Comparison of ENCODE assay signal across 8 cellular contexts in genomic region chr1:26788836-26789611, GRCh38. TPM values are rescaled to one million over a fixed set of nuclear protein-coding genes. Genes with fewer than 3 reads are reported as not detected.
DNase-seq lines count a peak whose midpoint lies in the region; FAIRE-seq and TF ChIP-seq lines count a peak whose summit lies in the region.

No MANE protein-coding gene starts in this region.

- H3K9me3 Mint-ChIP-seq in astrocyte (ENCODE audit: unreplicated experiment), result no peaks in the 10 kb centered on the region

- peaks cover 41% of the 10 kb centered on the region for H3K4me1 Mint-ChIP-seq in astrocyte (ENCODE audit: low read depth, unreplicated experiment)

- TF ChIP-seq CTCF in astrocyte (IDR thresholded peaks at IDR 0.05; ENCODE audit: insufficient read depth, low read depth, low read length) (peak; percentile 89), vagina (IDR thresholded peaks at IDR 0.05) (peak; percentile 91 to 98 (median 93))

- no peaks in the 10 kb centered on the region for H3K79me2 ChIP-seq in ACC112 (ENCODE audit: control insufficient read depth, insufficient read depth, low read length, unreplicated experiment)
- H3K79me2 ChIP-seq in astrocyte (ENCODE audit: insufficient read depth, low read length), result peaks cover 4% of the 10 kb centered on the region

- H3K4me1 ChIP-seq in ACC112 (ENCODE audit: control insufficient read depth, insufficient read depth, low read length, unreplicated experiment) (peaks cover 35% of the 10 kb centered on the region), astrocyte (ENCODE audit: insufficient read depth, low read length) (peaks cover 50% of the 10 kb centered on the region), vagina (peaks cover 38% of the 10 kb centered on the region)

- H3K36me3 ChIP-seq in ACC112 (ENCODE audit: insufficient read depth, low read length), result no peaks in the 10 kb centered on the region
- no peaks in the 10 kb centered on the region for H3K36me3 ChIP-seq in astrocyte (ENCODE audit: insufficient read depth, low read length)
- H3K36me3 ChIP-seq in vagina, result peaks cover 0 to 1% of the 10 kb centered on the region in 2 donors

- H3K4me3 Mint-ChIP-seq in astrocyte (ENCODE audit: unreplicated experiment), result peak overlapping the region; percentile 77

- H2AFZ ChIP-seq in ACC112 (ENCODE audit: low read length, unreplicated experiment) (no peak overlapping the region), astrocyte (ENCODE audit: low read depth, low read length) (peak overlapping the region; percentile 1)

- no peaks in the 10 kb centered on the region for H3K27me3 Mint-ChIP-seq in astrocyte (ENCODE audit: low read depth, unreplicated experiment)

- H3K27ac Mint-ChIP-seq in astrocyte (ENCODE audit: unreplicated experiment), result peak overlapping the region; percentile 77

- peak overlapping the region; percentile 92 for H3K9ac ChIP-seq in astrocyte (ENCODE audit: low read length)

- H3K27ac ChIP-seq in ACC112 (ENCODE audit: low read depth, low read length) (peak overlapping the region; percentile 98), astrocyte (ENCODE audit: low read depth, low read length) (peak overlapping the region; percentile 95), vagina (peak overlapping the region; percentile 97)

- peaks cover 10% of the 10 kb centered on the region for H3K36me3 Mint-ChIP-seq in astrocyte (ENCODE audit: low read depth, unreplicated experiment)

- intact Hi-C loops in vagina (cut with DNase I), result no loop called here

- no peaks in the 10 kb centered on the region for H4K20me1 ChIP-seq in astrocyte (ENCODE audit: insufficient read depth, low read length)

- peak; percentile 69 for DNase-seq in NCI-H1694 (lab: John Stamatoyannopoulos, UW)
- DNase-seq in T-helper 22 cell (ENCODE audit: low read depth), result peak; percentile 75
- peak; percentile 65 for DNase-seq in astrocyte (ENCODE audit: low read depth)
- DNase-seq in hepatic stellate cell (ENCODE audit: low spot score), result peak; percentile 86
- DNase-seq in renal cortical epithelial cell (ENCODE audit: low read depth), result peak; percentile 61
- DNase-seq in vagina (ENCODE audit: extremely low spot score in 2 of 2), result no peak

- peak overlapping the region; percentile 96 for H3K4me2 ChIP-seq in astrocyte (ENCODE audit: low read length)

- H3K4me3 ChIP-seq in ACC112 (ENCODE audit: low read depth, low read length), result peak overlapping the region; percentile 83
- peak overlapping the region; percentile 71 for H3K4me3 ChIP-seq in astrocyte (ENCODE audit: insufficient read depth, low read depth, low read length)
- peak overlapping the region; percentile 60 to 62 for H3K4me3 ChIP-seq in vagina

- H3K9me3 ChIP-seq in astrocyte (ENCODE audit: insufficient read depth, low read depth, low read length) (no peaks in the 10 kb centered on the region), vagina (no peaks in the 10 kb centered on the region)

- H3K27me3 ChIP-seq in ACC112 (ENCODE audit: insufficient read depth, low read length) (no peaks in the 10 kb centered on the region), astrocyte (ENCODE audit: insufficient read depth, low read length) (no peaks in the 10 kb centered on the region), vagina (no peaks in the 10 kb centered on the region)

- peak; percentile 40 for TF ChIP-seq POLR2A in GM19193 (IDR thresholded peaks at IDR 0.05; ENCODE audit: extremely low read depth, insufficient read depth, insufficient read length)
- TF ChIP-seq POLR2A in vagina (IDR thresholded peaks at IDR 0.05), result no peak

- peak; percentile 20 for FAIRE-seq in astrocyte (lab: Jason Lieb, UNC)

RNA-seq across cellular contexts. Expression of gene PIGV, which starts 1.3 kb away (rescaled TPM):
- total RNA-seq in astrocyte, result 7.9 and 10.6 TPM in 2 replicates
- 21.4 and 27.9 TPM in 2 replicates for total RNA-seq in renal cortical epithelial cell
- 8.1 TPM for total RNA-seq in vagina

RNA-seq across cellular contexts. Expression of gene ZDHHC18, which starts 37.5 kb away (rescaled TPM):
- total RNA-seq in astrocyte (22.3 and 22.6 TPM in 2 replicates), renal cortical epithelial cell (8.9 and 10.3 TPM in 2 replicates), vagina (31.4 TPM)

Comparison
In these comparisons a context has a peak if more than half of its experiments do, and no peak if none do; other contexts are left out.
1. DNase-seq: peak in NCI-H1694 (single experiment), T-helper 22 cell (single experiment), astrocyte (single experiment), hepatic stellate cell (single experiment) and renal cortical epithelial cell (single experiment); none in vagina (0 of 2).
2. Peak in every context shown above with its lines, with median percentiles within 50 percentile points of each other: H3K27ac ChIP-seq and H3K4me3 ChIP-seq.